1 cellular context compared by ENCODE assay signal in genomic region chr6:155327326-155328073, GRCh38.
TF ChIP-seq lines count a peak whose summit lies in the region.

No MANE protein-coding gene starts in this region.

TF ChIP-seq in H1, 55 proteins besides CTCF, POLR2A, EP300 and RAD21 (continued from another document):
- no peak for TF ChIP-seq BRCA1 (IDR thresholded peaks at IDR 0.05; ENCODE audit: low read depth, low read length)
- no peak for TF ChIP-seq SIX5 (IDR thresholded peaks at IDR 0.05; ENCODE audit: low read depth, low read length)
- TF ChIP-seq GTF2F1 (IDR thresholded peaks at IDR 0.05; ENCODE audit: borderline replicate concordance, low read depth, low read length) = no peak
- no peak for TF ChIP-seq BCL11A (IDR thresholded peaks at IDR 0.05; ENCODE audit: low read depth in 2 of 2, low read length in 2 of 2)
- no peak for TF ChIP-seq TBP (IDR thresholded peaks at IDR 0.05; ENCODE audit: low read depth, low read length)
- TF ChIP-seq NRF1 (IDR thresholded peaks at IDR 0.05; ENCODE audit: low read depth, low read length) = no peak
- TF ChIP-seq CBX5 (IDR thresholded peaks at IDR 0.05; ENCODE audit: low read depth, low read length) = no peak
- TF ChIP-seq TAF7 (optimal IDR thresholded peaks at IDR 0.05; ENCODE audit: borderline replicate concordance, low read depth, low read length) = no peak
- no peak for TF ChIP-seq YY1 (IDR thresholded peaks at IDR 0.05; ENCODE audit: low read depth, low read length)
- TF ChIP-seq SRF (IDR thresholded peaks at IDR 0.05; ENCODE audit: low read depth, low read length) = no peak
